In the genomic region with DNA sequence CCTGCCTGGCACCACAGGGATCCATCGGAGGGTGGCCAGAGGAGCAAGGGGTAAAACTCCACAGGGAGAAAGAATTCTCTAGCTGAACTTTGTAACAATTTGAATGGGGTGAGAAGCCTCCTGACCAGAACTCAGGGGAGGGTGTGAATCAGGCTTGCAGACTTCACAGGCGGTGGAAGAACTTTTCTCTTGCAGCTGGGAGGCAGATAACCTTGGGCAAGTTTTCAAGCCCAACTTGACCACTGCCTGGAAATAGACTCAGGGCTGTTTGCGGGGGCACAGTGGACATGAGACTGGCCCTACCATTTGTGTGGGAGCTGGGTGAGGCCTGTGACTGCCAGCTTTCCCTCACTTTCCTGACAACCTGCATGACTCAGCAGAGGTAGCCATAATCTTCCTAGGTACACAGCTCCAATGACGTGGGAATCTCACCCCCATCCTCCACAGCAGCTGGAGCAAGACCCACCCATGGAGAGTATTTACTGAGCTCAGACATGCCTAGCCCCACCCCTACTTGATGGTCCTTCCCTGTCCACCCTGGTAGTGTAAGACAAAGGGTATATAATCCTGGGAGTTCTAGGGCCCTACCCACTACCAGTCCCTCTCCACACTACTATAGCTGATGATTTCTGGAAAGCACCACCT, we compare ENCODE assay signal across 17 cellular contexts.
DNase-seq lines count a peak whose midpoint lies in the region; ATAC-seq and TF ChIP-seq lines count a peak whose summit lies in the region.
"Had no signal": no experiment of that assay in that cellular context is flagged by ENCODE, and none has a peak within 500 bp of the region (broad histone marks: within the 10 kb centered on the region; RNA-seq: fewer than 3 reads in every experiment).

No MANE protein-coding gene starts in this region.

- H3K4me1 ChIP-seq in HUES6 (ENCODE audit: control insufficient read depth, insufficient read depth, low read length), result peaks cover 30% of the 10 kb centered on the region
- no peaks in the 10 kb centered on the region for H3K4me1 ChIP-seq in RWPE2 (ENCODE audit: insufficient read depth, poor library complexity, severe bottlenecking)
- H3K4me1 ChIP-seq in left lung, result no peaks in the 10 kb centered on the region
- no peaks in the 10 kb centered on the region for H3K4me1 ChIP-seq in tibial artery
- H3K4me1 ChIP-seq: right lobe of liver had no signal

- ATAC-seq in RWPE2 (ENCODE audit: low read depth) (peak; percentile 88), left lung (peak; percentile 70), SK-N-SH treated with all-trans-retinoic acid at 6 μM for 48 hours (no peak)

- H3K9me3 ChIP-seq in HUES6 (ENCODE audit: control insufficient read depth, insufficient read depth, low read depth, low read length) (peaks cover 7% of the 10 kb centered on the region), RWPE2 (ENCODE audit: severe bottlenecking) (no peaks in the 10 kb centered on the region), left lung (no peaks in the 10 kb centered on the region), tibial artery (no peaks in the 10 kb centered on the region)
- H3K9me3 ChIP-seq: right lobe of liver had no signal

- H3K9ac ChIP-seq in HUES6 (ENCODE audit: low read length), result peak overlapping the region; percentile 39

- H3K4me1 Mint-ChIP-seq in Calu3 (ENCODE audit: low read depth, unreplicated experiment), result peaks cover 23% of the 10 kb centered on the region

- H3K27me3 Mint-ChIP-seq in Calu3 (ENCODE audit: unreplicated experiment), result no peaks in the 10 kb centered on the region

- intact Hi-C loops in Calu3 (cut with micrococcal nuclease; ENCODE audit: unreplicated experiment), result no loop called here
- intact Hi-C loops in left lung (cut with DNase I), result no loop called here
- intact Hi-C loops in tibial artery (cut with DNase I; ENCODE audit: low total_unique reads), result no loop called here

- CTCF ChIA-PET in Calu3 (lab: Charles Lee), result no interaction called here

- peak overlapping the region; percentile 56 for H3K27ac Mint-ChIP-seq in Calu3 (ENCODE audit: unreplicated experiment)
- H3K27ac Mint-ChIP-seq: activated T-helper 2 cell treated with anti-CD3 and anti-CD28 coated beads, Interferon-gamma antibody, Interleukin-2, Interleukin-4, amounts not matched to agents 10 μg/mL and 5 μg/mL and 100 μg/mL, durations not matched to agents 14 hours and 24 hours and 36 hours had no signal

- BruUV-seq in Calu3 (replicated peaks; lab: Mats Ljungman, UMichigan), result no TSS peak

- TF ChIP-seq CTCF in Calu3 (IDR thresholded peaks at IDR 0.05; ENCODE audit: unreplicated experiment) (no peak), RWPE2 (IDR thresholded peaks at IDR 0.05; ENCODE audit: poor library complexity, severe bottlenecking) (no peak), left lung (IDR thresholded peaks at IDR 0.05) (no peak), tibial artery (IDR thresholded peaks at IDR 0.05) (no peak)

- no peaks in the 10 kb centered on the region for H3K36me3 ChIP-seq in HUES6 (ENCODE audit: control insufficient read depth, insufficient read depth, low read length)
- H3K36me3 ChIP-seq in RWPE2 (ENCODE audit: low read depth), result no peaks in the 10 kb centered on the region
- no peaks in the 10 kb centered on the region for H3K36me3 ChIP-seq in left lung
- H3K36me3 ChIP-seq in tibial artery, result no peaks in the 10 kb centered on the region
- H3K36me3 ChIP-seq: right lobe of liver had no signal

- no peak for DNase-seq in Calu3
- no peak for DNase-seq in RWPE2 (ENCODE audit: low spot score)
- DNase-seq in left lung, result no peak
- DNase-seq in tibial artery, result no peak
- no peak for DNase-seq in activated naive CD4-positive, alpha-beta T cell treated with Interleukin-2 at 50 U/mL for 16 hours
- DNase-seq: activated CD4-positive, CD25-positive, alpha-beta regulatory T cell treated with anti-CD3 and anti-CD28 coated beads, Interleukin-2, amount 50 U/mL, for 72 hours; central memory CD4-positive, alpha-beta T cell; effector memory CD4-positive, alpha-beta T cell; kidney; MV-4-11; NCI-H2227 treated with DMSO at 0.1 percent for 48 hours; right lobe of liver; stimulated activated CD4-positive, alpha-beta T cell treated with anti-CD3 and anti-CD28 coated beads, Interleukin-2, amount 100 ng/mL, for 24 hours; T1000 had no signal

- peak overlapping the region; percentile 1; the same call in 1 of the 2 replicates for H3K4me3 ChIP-seq in HUES6 (ENCODE audit: low read depth, low read length)
- H3K4me3 ChIP-seq in RWPE2 (ENCODE audit: severe bottlenecking), result no peak overlapping the region
- no peak overlapping the region for H3K4me3 ChIP-seq in left lung
- no peak overlapping the region for H3K4me3 ChIP-seq in tibial artery
- H3K4me3 ChIP-seq: right lobe of liver had no signal

- H3K27me3 ChIP-seq in HUES6 (ENCODE audit: control insufficient read depth, insufficient read depth, low read length), result peaks cover 6% of the 10 kb centered on the region; the same call in 1 of the 2 replicates
- H3K27me3 ChIP-seq in RWPE2 (ENCODE audit: insufficient read depth, poor library complexity, severe bottlenecking), result no peaks in the 10 kb centered on the region
- H3K27me3 ChIP-seq in left lung, result peaks cover 0 to 15% of the 10 kb centered on the region in 2 donors
- no peaks in the 10 kb centered on the region for H3K27me3 ChIP-seq in tibial artery
- H3K27me3 ChIP-seq: right lobe of liver had no signal

- peaks cover 7% of the 10 kb centered on the region for H3K9me3 Mint-ChIP-seq in Calu3 (ENCODE audit: low read depth, unreplicated experiment)
- H3K9me3 Mint-ChIP-seq: activated T-helper 2 cell treated with anti-CD3 and anti-CD28 coated beads, Interferon-gamma antibody, Interleukin-2, Interleukin-4, amounts not matched to agents 10 μg/mL and 5 μg/mL and 100 μg/mL, durations not matched to agents 14 hours and 24 hours and 36 hours had no signal

- no peaks in the 10 kb centered on the region for H3K36me3 Mint-ChIP-seq in Calu3 (ENCODE audit: insufficient read depth, unreplicated experiment)

- H3K4me3 Mint-ChIP-seq in Calu3 (ENCODE audit: low read depth, unreplicated experiment), result no peak overlapping the region

- no peak overlapping the region; the same call in 1 of the 2 replicates for H3K27ac ChIP-seq in HUES6 (ENCODE audit: low read depth, low read length)
- H3K27ac ChIP-seq in RWPE2 (ENCODE audit: poor library complexity, severe bottlenecking), result peak overlapping the region; percentile 35
- no peak overlapping the region for H3K27ac ChIP-seq in left lung
- no peak overlapping the region for H3K27ac ChIP-seq in tibial artery
- H3K27ac ChIP-seq: right lobe of liver had no signal

TF ChIP-seq in SK-N-SH treated with all-trans-retinoic acid at 6 μM for 48 hours, 23 proteins besides CTCF, POLR2A, EP300 and RAD21 (continues in another document):
- no peak for TF ChIP-seq ISL1 (CRISPR knock-in tag; IDR thresholded peaks at IDR 0.05)
- TF ChIP-seq ZFP3 (CRISPR knock-in tag; IDR thresholded peaks at IDR 0.05), result no peak
- no peak for TF ChIP-seq ZFP30 (CRISPR knock-in tag; IDR thresholded peaks at IDR 0.05)
- no peak for TF ChIP-seq TCF4 (CRISPR knock-in tag; IDR thresholded peaks at IDR 0.05; ENCODE audit: borderline replicate concordance)
- TF ChIP-seq BACH2 (CRISPR knock-in tag; IDR thresholded peaks at IDR 0.05; ENCODE audit: borderline replicate concordance), result no peak
- TF ChIP-seq ZNF70 (CRISPR knock-in tag; IDR thresholded peaks at IDR 0.05), result no peak
- TF ChIP-seq, protein P1, sequence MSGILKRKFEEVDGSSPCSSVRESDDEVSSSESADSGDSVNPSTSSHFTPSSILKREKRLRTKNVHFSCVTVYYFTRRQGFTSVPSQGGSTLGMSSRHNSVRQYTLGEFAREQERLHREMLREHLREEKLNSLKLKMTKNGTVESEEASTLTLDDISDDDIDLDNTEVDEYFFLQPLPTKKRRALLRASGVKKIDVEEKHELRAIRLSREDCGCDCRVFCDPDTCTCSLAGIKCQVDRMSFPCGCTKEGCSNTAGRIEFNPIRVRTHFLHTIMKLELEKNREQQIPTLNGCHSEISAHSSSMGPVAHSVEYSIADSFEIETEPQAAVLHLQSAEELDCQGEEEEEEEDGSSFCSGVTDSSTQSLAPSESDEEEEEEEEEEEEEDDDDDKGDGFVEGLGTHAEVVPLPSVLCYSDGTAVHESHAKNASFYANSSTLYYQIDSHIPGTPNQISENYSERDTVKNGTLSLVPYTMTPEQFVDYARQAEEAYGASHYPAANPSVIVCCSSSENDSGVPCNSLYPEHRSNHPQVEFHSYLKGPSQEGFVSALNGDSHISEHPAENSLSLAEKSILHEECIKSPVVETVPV (CRISPR knock-in tag; IDR thresholded peaks at IDR 0.05), result no peak
- no peak for TF ChIP-seq RARB (CRISPR knock-in tag; IDR thresholded peaks at IDR 0.05)
- TF ChIP-seq, protein P2, sequence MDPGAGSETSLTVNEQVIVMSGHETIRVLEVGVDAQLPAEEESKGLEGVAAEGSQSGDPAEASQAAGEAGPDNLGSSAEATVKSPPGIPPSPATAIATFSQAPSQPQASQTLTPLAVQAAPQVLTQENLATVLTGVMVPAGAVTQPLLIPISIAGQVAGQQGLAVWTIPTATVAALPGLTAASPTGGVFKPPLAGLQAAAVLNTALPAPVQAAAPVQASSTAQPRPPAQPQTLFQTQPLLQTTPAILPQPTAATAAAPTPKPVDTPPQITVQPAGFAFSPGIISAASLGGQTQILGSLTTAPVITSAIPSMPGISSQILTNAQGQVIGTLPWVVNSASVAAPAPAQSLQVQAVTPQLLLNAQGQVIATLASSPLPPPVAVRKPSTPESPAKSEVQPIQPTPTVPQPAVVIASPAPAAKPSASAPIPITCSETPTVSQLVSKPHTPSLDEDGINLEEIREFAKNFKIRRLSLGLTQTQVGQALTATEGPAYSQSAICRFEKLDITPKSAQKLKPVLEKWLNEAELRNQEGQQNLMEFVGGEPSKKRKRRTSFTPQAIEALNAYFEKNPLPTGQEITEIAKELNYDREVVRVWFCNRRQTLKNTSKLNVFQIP (CRISPR knock-in tag; IDR thresholded peaks at IDR 0.05; ENCODE audit: borderline replicate concordance, low read depth), result no peak
- TF ChIP-seq ZNF8 (CRISPR knock-in tag; IDR thresholded peaks at IDR 0.05), result no peak
- TF ChIP-seq OSR1 (CRISPR knock-in tag; IDR thresholded peaks at IDR 0.05), result no peak
- no peak for TF ChIP-seq ZNF565 (CRISPR knock-in tag; conservative IDR thresholded peaks at IDR 0.05; ENCODE audit: low read depth)
- TF ChIP-seq ESRRG (CRISPR knock-in tag; IDR thresholded peaks at IDR 0.05), result no peak
